ENCODE assay signal across 3 cellular contexts in genomic region chr11:134980819-134981710, GRCh38.
TF ChIP-seq lines count a peak whose summit lies in the region.

No MANE protein-coding gene starts in this region.

TF ChIP-seq in HepG2, 621 proteins besides CTCF, POLR2A, EP300 and RAD21:
- TF ChIP-seq GABPB1 (CRISPR knock-in tag; IDR thresholded peaks at IDR 0.05) (no peak), ZSCAN20 (CRISPR knock-in tag; IDR thresholded peaks at IDR 0.05; ENCODE audit: borderline replicate concordance) (no peak), SOX5 (CRISPR knock-in tag; IDR thresholded peaks at IDR 0.05; ENCODE audit: borderline replicate concordance) (no peak), GATAD1 (CRISPR knock-in tag; IDR thresholded peaks at IDR 0.05) (no peak), CENPBD1 (CRISPR knock-in tag; IDR thresholded peaks at IDR 0.05; ENCODE audit: borderline replicate concordance, low read depth) (no peak), SETDB1 (CRISPR knock-in tag; IDR thresholded peaks at IDR 0.05; ENCODE audit: borderline replicate concordance) (no peak), ZNF790 (CRISPR knock-in tag; IDR thresholded peaks at IDR 0.05; ENCODE audit: borderline replicate concordance) (no peak), ZNF777 (CRISPR knock-in tag; IDR thresholded peaks at IDR 0.05) (no peak), PHF21A (CRISPR knock-in tag; IDR thresholded peaks at IDR 0.05) (no peak), ZNF224 (CRISPR knock-in tag; IDR thresholded peaks at IDR 0.05) (no peak)
TF ChIP-seq in HepG2: peak in this region for 0.

TF ChIP-seq in H1, 55 proteins besides CTCF, POLR2A, EP300 and RAD21:
- TF ChIP-seq CBX5 (IDR thresholded peaks at IDR 0.05; ENCODE audit: low read depth, low read length) (no peak), SIX5 (IDR thresholded peaks at IDR 0.05; ENCODE audit: low read depth, low read length) (no peak), SAP30 (IDR thresholded peaks at IDR 0.05; ENCODE audit: insufficient read depth, insufficient replicate concordance, low read length) (no peak), HDAC2 (IDR thresholded peaks at IDR 0.05; ENCODE audit: borderline replicate concordance in 1 of 2, low read depth in 2 of 2, low read length in 2 of 2) (no peak), GABPA (IDR thresholded peaks at IDR 0.05; ENCODE audit: borderline replicate concordance, insufficient read depth, low read length) (no peak), SP4 (IDR thresholded peaks at IDR 0.05; ENCODE audit: low read length) (no peak), ATF3 (IDR thresholded peaks at IDR 0.05; ENCODE audit: insufficient read depth, low read depth, low read length) (no peak), SIN3A (conservative IDR thresholded peaks at IDR 0.05 in 1 of 2, IDR thresholded peaks at IDR 0.05 in 1 of 2; ENCODE audit: low read depth in 1 of 2, low read length in 2 of 2) (no peak), SUZ12 (IDR thresholded peaks at IDR 0.05; ENCODE audit: low read length) (no peak), POU5F1 (IDR thresholded peaks at IDR 0.05; ENCODE audit: low read depth, low read length) (no peak), NRF1 (IDR thresholded peaks at IDR 0.05; ENCODE audit: low read depth, low read length) (no peak), KDM5A (IDR thresholded peaks at IDR 0.05; ENCODE audit: low read length) (no peak), JUN (IDR thresholded peaks at IDR 0.05; ENCODE audit: low read depth, low read length) (no peak), TCF12 (IDR thresholded peaks at IDR 0.05; ENCODE audit: low read depth, low read length) (no peak)

TF ChIP-seq in HEK293T, 16 proteins besides CTCF, POLR2A, EP300 and RAD21:
- TF ChIP-seq, protein P1, sequence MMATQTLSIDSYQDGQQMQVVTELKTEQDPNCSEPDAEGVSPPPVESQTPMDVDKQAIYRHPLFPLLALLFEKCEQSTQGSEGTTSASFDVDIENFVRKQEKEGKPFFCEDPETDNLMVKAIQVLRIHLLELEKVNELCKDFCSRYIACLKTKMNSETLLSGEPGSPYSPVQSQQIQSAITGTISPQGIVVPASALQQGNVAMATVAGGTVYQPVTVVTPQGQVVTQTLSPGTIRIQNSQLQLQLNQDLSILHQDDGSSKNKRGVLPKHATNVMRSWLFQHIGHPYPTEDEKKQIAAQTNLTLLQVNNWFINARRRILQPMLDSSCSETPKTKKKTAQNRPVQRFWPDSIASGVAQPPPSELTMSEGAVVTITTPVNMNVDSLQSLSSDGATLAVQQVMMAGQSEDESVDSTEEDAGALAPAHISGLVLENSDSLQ (IDR thresholded peaks at IDR 0.05), result no peak
- TF ChIP-seq BHLHE40 (IDR thresholded peaks at IDR 0.05; ENCODE audit: borderline replicate concordance) (no peak), TARDBP (IDR thresholded peaks at IDR 0.05) (no peak), ZNF384 (IDR thresholded peaks at IDR 0.05) (no peak), FOXM1 (IDR thresholded peaks at IDR 0.05; ENCODE audit: borderline replicate concordance) (no peak), FOXA1 (IDR thresholded peaks at IDR 0.05) (no peak), LEF1 (IDR thresholded peaks at IDR 0.05; ENCODE audit: borderline replicate concordance) (no peak), NFRKB (IDR thresholded peaks at IDR 0.05) (no peak), L3MBTL2 (conservative IDR thresholded peaks at IDR 0.05) (no peak), CTBP1 (IDR thresholded peaks at IDR 0.05; ENCODE audit: borderline replicate concordance) (no peak), SUZ12 (IDR thresholded peaks at IDR 0.05) (no peak), ELF4 (IDR thresholded peaks at IDR 0.05) (no peak), ARNT (IDR thresholded peaks at IDR 0.05) (no peak), FOXK2 (IDR thresholded peaks at IDR 0.05) (no peak), SP1 (IDR thresholded peaks at IDR 0.05) (no peak), HDGF (IDR thresholded peaks at IDR 0.05; ENCODE audit: borderline replicate concordance) (no peak)
